2 cellular contexts compared by ENCODE assay signal in the genomic region with DNA sequence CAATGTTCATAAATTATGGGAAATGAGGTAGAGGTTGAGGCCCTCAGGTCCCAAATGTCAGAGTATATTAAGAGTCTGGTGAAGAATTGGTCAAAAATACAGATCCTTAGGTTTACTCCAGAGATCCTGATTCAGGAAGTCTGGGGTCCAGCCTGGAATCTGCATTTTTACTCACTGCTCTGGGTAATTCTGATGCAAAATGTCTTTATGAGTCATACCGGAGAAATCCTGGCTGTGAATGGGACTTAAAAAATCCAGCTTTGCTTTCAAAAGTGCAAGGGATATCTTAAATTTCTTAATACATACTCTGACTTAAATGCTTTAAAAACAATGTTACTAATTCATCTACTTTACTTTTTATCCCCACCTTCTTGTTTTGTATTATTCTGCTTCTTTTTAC.
TF ChIP-seq lines count a peak whose summit lies in the region.

No MANE protein-coding gene starts in this region.

TF ChIP-seq in GM23338, 12 proteins besides CTCF, POLR2A, EP300 and RAD21 (continues in another document):
- TF ChIP-seq CREB1 (CRISPR knock-in tag; IDR thresholded peaks at IDR 0.05; ENCODE audit: low read depth), result no peak
- TF ChIP-seq EZH2phosphoT487 (IDR thresholded peaks at IDR 0.05; ENCODE audit: unreplicated experiment), result no peak
- no peak for TF ChIP-seq REST (IDR thresholded peaks at IDR 0.05; ENCODE audit: unreplicated experiment)
- TF ChIP-seq POLR2AphosphoS5 (IDR thresholded peaks at IDR 0.05; ENCODE audit: low read depth), result no peak
- TF ChIP-seq STAT1 (IDR thresholded peaks at IDR 0.05; ENCODE audit: unreplicated experiment), result no peak
- TF ChIP-seq, protein P1, sequence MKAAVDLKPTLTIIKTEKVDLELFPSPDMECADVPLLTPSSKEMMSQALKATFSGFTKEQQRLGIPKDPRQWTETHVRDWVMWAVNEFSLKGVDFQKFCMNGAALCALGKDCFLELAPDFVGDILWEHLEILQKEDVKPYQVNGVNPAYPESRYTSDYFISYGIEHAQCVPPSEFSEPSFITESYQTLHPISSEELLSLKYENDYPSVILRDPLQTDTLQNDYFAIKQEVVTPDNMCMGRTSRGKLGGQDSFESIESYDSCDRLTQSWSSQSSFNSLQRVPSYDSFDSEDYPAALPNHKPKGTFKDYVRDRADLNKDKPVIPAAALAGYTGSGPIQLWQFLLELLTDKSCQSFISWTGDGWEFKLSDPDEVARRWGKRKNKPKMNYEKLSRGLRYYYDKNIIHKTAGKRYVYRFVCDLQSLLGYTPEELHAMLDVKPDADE (IDR thresholded peaks at IDR 0.05), result no peak
- no peak for TF ChIP-seq EZH2 (IDR thresholded peaks at IDR 0.05; ENCODE audit: low read depth, unreplicated experiment)
- no peak for TF ChIP-seq ZNF114 (CRISPR knock-in tag; IDR thresholded peaks at IDR 0.05)
- no peak for TF ChIP-seq ZNF462 (CRISPR knock-in tag; IDR thresholded peaks at IDR 0.05)
- no peak for TF ChIP-seq ZNF331 (CRISPR knock-in tag; IDR thresholded peaks at IDR 0.05; ENCODE audit: low read depth)

TF ChIP-seq in HepG2, 621 proteins besides CTCF, POLR2A, EP300 and RAD21:
- TF ChIP-seq ZNF292 (CRISPR knock-in tag; IDR thresholded peaks at IDR 0.05; ENCODE audit: borderline replicate concordance, low read depth), result no peak
- TF ChIP-seq, protein P2, sequence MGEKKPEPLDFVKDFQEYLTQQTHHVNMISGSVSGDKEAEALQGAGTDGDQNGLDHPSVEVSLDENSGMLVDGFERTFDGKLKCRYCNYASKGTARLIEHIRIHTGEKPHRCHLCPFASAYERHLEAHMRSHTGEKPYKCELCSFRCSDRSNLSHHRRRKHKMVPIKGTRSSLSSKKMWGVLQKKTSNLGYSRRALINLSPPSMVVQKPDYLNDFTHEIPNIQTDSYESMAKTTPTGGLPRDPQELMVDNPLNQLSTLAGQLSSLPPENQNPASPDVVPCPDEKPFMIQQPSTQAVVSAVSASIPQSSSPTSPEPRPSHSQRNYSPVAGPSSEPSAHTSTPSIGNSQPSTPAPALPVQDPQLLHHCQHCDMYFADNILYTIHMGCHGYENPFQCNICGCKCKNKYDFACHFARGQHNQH (CRISPR knock-in tag; IDR thresholded peaks at IDR 0.05), result no peak
- TF ChIP-seq ATF5 (CRISPR knock-in tag; IDR thresholded peaks at IDR 0.05; ENCODE audit: low read depth), result no peak
- no peak for TF ChIP-seq ZNF800 (CRISPR knock-in tag; IDR thresholded peaks at IDR 0.05)
- TF ChIP-seq SCMH1 (CRISPR knock-in tag; IDR thresholded peaks at IDR 0.05; ENCODE audit: borderline replicate concordance), result no peak
- TF ChIP-seq KLF15 (CRISPR knock-in tag; IDR thresholded peaks at IDR 0.05; ENCODE audit: borderline replicate concordance), result no peak
- no peak for TF ChIP-seq ZFP1 (CRISPR knock-in tag; IDR thresholded peaks at IDR 0.05)
- TF ChIP-seq ZNF33B (CRISPR knock-in tag; IDR thresholded peaks at IDR 0.05), result no peak
- TF ChIP-seq ZKSCAN1 (IDR thresholded peaks at IDR 0.05; ENCODE audit: low read length), result no peak
- TF ChIP-seq ZNF446 (CRISPR knock-in tag; IDR thresholded peaks at IDR 0.05), result no peak
- no peak for TF ChIP-seq IKZF4 (CRISPR knock-in tag; IDR thresholded peaks at IDR 0.05; ENCODE audit: borderline replicate concordance, low read depth, not compliant biosample characterization)
- no peak for TF ChIP-seq POLR2AphosphoS2 (IDR thresholded peaks at IDR 0.05; ENCODE audit: low read depth, low read length)
